ENCODE assay signal across 1 cellular context in the genomic region with DNA sequence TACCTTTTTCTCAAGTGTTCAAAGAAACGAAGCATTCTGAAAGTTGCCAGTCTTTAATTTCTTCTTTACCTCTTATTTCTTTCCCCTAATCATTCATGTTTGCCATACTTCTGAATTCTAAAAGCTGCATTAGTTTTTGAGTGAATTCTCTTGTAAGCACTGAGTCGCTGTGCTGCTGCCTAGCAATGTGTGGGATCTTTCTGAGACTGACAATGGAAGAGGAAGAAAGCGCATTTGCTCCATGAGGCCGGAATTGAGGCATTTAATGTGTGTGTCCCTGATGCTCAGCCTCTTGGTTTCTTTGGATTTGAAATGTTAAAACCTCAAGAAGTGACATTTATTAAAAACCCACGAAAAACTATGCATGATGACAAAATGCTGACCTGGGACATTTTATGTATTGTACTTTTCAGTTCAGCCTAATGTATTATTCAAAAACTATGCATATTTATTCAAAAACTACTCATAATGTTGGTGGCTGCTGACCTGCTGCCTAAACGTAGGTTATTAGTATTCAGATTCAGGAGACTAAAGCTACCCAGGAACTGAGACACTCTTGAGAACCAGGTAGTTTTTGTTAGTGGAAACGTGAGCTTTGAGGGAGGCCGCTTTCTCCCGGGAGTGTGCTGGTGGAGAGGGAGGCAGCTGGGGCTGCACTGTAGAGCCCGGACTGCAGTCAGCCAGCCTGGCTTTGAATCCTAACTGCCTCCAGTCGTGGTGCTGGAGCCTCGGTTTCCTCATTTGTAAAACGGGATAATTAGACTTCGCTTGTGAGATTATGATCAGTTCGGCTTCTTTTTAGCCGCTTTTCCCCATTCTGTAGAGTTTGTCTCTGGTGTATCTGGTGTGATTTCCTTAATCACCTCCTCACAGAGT.
TF ChIP-seq lines count a peak whose summit lies in the region.

No MANE protein-coding gene starts in this region.

TF ChIP-seq in GM23338, 12 proteins besides CTCF, POLR2A, EP300 and RAD21 (continued from another document):
- TF ChIP-seq, protein P1, sequence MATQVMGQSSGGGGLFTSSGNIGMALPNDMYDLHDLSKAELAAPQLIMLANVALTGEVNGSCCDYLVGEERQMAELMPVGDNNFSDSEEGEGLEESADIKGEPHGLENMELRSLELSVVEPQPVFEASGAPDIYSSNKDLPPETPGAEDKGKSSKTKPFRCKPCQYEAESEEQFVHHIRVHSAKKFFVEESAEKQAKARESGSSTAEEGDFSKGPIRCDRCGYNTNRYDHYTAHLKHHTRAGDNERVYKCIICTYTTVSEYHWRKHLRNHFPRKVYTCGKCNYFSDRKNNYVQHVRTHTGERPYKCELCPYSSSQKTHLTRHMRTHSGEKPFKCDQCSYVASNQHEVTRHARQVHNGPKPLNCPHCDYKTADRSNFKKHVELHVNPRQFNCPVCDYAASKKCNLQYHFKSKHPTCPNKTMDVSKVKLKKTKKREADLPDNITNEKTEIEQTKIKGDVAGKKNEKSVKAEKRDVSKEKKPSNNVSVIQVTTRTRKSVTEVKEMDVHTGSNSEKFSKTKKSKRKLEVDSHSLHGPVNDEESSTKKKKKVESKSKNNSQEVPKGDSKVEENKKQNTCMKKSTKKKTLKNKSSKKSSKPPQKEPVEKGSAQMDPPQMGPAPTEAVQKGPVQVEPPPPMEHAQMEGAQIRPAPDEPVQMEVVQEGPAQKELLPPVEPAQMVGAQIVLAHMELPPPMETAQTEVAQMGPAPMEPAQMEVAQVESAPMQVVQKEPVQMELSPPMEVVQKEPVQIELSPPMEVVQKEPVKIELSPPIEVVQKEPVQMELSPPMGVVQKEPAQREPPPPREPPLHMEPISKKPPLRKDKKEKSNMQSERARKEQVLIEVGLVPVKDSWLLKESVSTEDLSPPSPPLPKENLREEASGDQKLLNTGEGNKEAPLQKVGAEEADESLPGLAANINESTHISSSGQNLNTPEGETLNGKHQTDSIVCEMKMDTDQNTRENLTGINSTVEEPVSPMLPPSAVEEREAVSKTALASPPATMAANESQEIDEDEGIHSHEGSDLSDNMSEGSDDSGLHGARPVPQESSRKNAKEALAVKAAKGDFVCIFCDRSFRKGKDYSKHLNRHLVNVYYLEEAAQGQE (IDR thresholded peaks at IDR 0.05; ENCODE audit: unreplicated experiment) = no peak
- TF ChIP-seq POLR2AphosphoS5 (IDR thresholded peaks at IDR 0.05; ENCODE audit: low read depth) = no peak
- TF ChIP-seq, protein P2, sequence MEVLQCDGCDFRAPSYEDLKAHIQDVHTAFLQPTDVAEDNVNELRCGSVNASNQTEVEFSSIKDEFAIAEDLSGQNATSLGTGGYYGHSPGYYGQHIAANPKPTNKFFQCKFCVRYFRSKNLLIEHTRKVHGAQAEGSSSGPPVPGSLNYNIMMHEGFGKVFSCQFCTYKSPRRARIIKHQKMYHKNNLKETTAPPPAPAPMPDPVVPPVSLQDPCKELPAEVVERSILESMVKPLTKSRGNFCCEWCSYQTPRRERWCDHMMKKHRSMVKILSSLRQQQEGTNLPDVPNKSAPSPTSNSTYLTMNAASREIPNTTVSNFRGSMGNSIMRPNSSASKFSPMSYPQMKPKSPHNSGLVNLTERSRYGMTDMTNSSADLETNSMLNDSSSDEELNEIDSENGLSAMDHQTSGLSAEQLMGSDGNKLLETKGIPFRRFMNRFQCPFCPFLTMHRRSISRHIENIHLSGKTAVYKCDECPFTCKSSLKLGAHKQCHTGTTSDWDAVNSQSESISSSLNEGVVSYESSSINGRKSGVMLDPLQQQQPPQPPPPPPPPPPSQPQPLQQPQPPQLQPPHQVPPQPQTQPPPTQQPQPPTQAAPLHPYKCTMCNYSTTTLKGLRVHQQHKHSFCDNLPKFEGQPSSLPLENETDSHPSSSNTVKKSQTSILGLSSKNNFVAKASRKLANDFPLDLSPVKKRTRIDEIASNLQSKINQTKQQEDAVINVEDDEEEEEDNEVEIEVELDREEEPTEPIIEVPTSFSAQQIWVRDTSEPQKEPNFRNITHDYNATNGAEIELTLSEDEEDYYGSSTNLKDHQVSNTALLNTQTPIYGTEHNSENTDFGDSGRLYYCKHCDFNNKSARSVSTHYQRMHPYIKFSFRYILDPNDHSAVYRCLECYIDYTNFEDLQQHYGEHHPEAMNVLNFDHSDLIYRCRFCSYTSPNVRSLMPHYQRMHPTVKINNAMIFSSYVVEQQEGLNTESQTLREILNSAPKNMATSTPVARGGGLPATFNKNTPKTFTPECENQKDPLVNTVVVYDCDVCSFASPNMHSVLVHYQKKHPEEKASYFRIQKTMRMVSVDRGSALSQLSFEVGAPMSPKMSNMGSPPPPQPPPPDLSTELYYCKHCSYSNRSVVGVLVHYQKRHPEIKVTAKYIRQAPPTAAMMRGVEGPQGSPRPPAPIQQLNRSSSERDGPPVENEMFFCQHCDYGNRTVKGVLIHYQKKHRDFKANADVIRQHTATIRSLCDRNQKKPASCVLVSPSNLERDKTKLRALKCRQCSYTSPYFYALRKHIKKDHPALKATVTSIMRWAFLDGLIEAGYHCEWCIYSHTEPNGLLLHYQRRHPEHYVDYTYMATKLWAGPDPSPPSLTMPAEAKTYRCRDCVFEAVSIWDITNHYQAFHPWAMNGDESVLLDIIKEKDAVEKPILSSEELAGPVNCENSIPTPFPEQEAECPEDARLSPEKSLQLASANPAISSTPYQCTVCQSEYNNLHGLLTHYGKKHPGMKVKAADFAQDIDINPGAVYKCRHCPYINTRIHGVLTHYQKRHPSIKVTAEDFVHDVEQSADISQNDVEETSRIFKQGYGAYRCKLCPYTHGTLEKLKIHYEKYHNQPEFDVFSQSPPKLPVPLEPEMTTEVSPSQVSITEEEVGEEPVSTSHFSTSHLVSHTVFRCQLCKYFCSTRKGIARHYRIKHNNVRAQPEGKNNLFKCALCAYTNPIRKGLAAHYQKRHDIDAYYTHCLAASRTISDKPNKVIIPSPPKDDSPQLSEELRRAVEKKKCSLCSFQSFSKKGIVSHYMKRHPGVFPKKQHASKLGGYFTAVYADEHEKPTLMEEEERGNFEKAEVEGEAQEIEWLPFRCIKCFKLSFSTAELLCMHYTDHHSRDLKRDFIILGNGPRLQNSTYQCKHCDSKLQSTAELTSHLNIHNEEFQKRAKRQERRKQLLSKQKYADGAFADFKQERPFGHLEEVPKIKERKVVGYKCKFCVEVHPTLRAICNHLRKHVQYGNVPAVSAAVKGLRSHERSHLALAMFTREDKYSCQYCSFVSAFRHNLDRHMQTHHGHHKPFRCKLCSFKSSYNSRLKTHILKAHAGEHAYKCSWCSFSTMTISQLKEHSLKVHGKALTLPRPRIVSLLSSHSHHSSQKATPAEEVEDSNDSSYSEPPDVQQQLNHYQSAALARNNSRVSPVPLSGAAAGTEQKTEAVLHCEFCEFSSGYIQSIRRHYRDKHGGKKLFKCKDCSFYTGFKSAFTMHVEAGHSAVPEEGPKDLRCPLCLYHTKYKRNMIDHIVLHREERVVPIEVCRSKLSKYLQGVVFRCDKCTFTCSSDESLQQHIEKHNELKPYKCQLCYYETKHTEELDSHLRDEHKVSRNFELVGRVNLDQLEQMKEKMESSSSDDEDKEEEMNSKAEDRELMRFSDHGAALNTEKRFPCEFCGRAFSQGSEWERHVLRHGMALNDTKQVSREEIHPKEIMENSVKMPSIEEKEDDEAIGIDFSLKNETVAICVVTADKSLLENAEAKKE (CRISPR knock-in tag; IDR thresholded peaks at IDR 0.05) = no peak
- TF ChIP-seq NANOG (IDR thresholded peaks at IDR 0.05; ENCODE audit: borderline replicate concordance) = no peak
- TF ChIP-seq EZH2 (IDR thresholded peaks at IDR 0.05; ENCODE audit: low read depth, unreplicated experiment) = no peak
- no peak for TF ChIP-seq ZNF114 (CRISPR knock-in tag; IDR thresholded peaks at IDR 0.05)
- no peak for TF ChIP-seq ZNF331 (CRISPR knock-in tag; IDR thresholded peaks at IDR 0.05; ENCODE audit: low read depth)
- TF ChIP-seq EZH2phosphoT487 (IDR thresholded peaks at IDR 0.05; ENCODE audit: unreplicated experiment) = no peak
